ENCODE assay signal across 19 cellular contexts in the genomic region with DNA sequence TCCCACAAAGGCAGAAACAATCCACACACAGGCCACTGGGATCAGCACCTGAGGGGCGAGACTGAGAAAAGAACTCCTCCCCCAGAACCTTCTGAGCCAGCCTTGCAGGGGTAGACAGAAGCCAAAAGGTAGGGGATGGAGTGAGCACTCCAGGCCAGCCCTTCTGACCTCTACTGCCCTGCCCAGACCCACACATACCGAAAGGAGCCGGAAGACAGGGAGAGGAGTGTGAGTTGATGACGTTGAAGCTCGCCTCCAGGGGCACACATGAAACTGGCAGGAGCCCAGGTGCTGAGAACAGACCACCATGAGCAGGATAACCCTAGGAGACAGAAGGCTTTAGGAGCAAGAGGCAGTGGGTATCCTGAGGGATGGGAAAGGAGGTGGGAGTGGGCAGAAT. TPM values are rescaled to one million over a fixed set of nuclear protein-coding genes. Genes with fewer than 3 reads are reported as not detected.
A peak's percentile ranks its signal among the peaks of the same experiment; 100 is the strongest.
DNase-seq lines count a peak whose midpoint lies in the region; ATAC-seq lines count a peak whose summit lies in the region.
"Had no signal": no experiment of that assay in that cellular context is flagged by ENCODE, and none has a peak within 500 bp of the region (broad histone marks: within the 10 kb centered on the region; RNA-seq: fewer than 3 reads in every experiment).

No MANE protein-coding gene starts in this region.

- no peaks in the 10 kb centered on the region for H3K4me1 Mint-ChIP-seq in activated CD4-positive, alpha-beta T cell treated with anti-CD3 and anti-CD28 coated beads, Interleukin-2, amount 10 ng/mL, durations not matched to agents 24 days and 14 days
- H3K4me1 Mint-ChIP-seq in effector memory CD8-positive, alpha-beta T cell (ENCODE audit: low read depth in 2 of 2): peaks cover 5 to 9% of the 10 kb centered on the region in 2 donors
- H3K4me1 Mint-ChIP-seq in stimulated activated memory B cell treated with anti-CD40 and anti-IgM and Interleukin-4, amounts not matched to agents 10 μg/mL and 1 μg/mL and 100 μg/mL, for 72 hours: peaks cover 27% of the 10 kb centered on the region

- no peak overlapping the region for H3K4me3 Mint-ChIP-seq in activated CD4-positive, alpha-beta T cell treated with anti-CD3 and anti-CD28 coated beads, Interleukin-2, amount 10 ng/mL, durations not matched to agents 24 days and 14 days
- no peak overlapping the region for H3K4me3 Mint-ChIP-seq in effector memory CD8-positive, alpha-beta T cell
- H3K4me3 Mint-ChIP-seq in stimulated activated memory B cell treated with anti-CD40 and anti-IgM and Interleukin-4, amounts not matched to agents 10 μg/mL and 1 μg/mL and 100 μg/mL, for 72 hours: no peak overlapping the region
- H3K4me3 Mint-ChIP-seq: CD4-positive, alpha-beta memory T cell had no signal

- intact Hi-C loops in activated CD4-positive, alpha-beta T cell treated with anti-CD3 and anti-CD28 coated beads, Interleukin-2, amount 10 ng/mL, durations not matched to agents 24 days and 14 days (cut with micrococcal nuclease): no loop called here

- no peaks in the 10 kb centered on the region for H3K9me3 Mint-ChIP-seq in activated CD4-positive, alpha-beta T cell treated with anti-CD3 and anti-CD28 coated beads, Interleukin-2, amount 10 ng/mL, durations not matched to agents 24 days and 14 days
- no peaks in the 10 kb centered on the region for H3K9me3 Mint-ChIP-seq in effector memory CD8-positive, alpha-beta T cell
- H3K9me3 Mint-ChIP-seq in stimulated activated memory B cell treated with anti-CD40 and anti-IgM and Interleukin-4, amounts not matched to agents 10 μg/mL and 1 μg/mL and 100 μg/mL, for 72 hours: no peaks in the 10 kb centered on the region
- H3K9me3 Mint-ChIP-seq: CD4-positive, alpha-beta memory T cell had no signal

- H3K36me3 Mint-ChIP-seq in activated CD4-positive, alpha-beta T cell treated with anti-CD3 and anti-CD28 coated beads, Interleukin-2, amount 10 ng/mL, durations not matched to agents 24 days and 14 days (ENCODE audit: low read depth): peaks cover 20% of the 10 kb centered on the region
- peaks cover 13% of the 10 kb centered on the region for H3K36me3 Mint-ChIP-seq in effector memory CD8-positive, alpha-beta T cell (ENCODE audit: insufficient read depth)
- H3K36me3 Mint-ChIP-seq in stimulated activated memory B cell treated with anti-CD40 and anti-IgM and Interleukin-4, amounts not matched to agents 10 μg/mL and 1 μg/mL and 100 μg/mL, for 72 hours: peaks cover 48% of the 10 kb centered on the region

- no peaks in the 10 kb centered on the region for H3K27me3 Mint-ChIP-seq in activated CD4-positive, alpha-beta T cell treated with anti-CD3 and anti-CD28 coated beads, Interleukin-2, amount 10 ng/mL, durations not matched to agents 24 days and 14 days
- H3K27me3 Mint-ChIP-seq in effector memory CD8-positive, alpha-beta T cell: no peaks in the 10 kb centered on the region
- H3K27me3 Mint-ChIP-seq in stimulated activated memory B cell treated with anti-CD40 and anti-IgM and Interleukin-4, amounts not matched to agents 10 μg/mL and 1 μg/mL and 100 μg/mL, for 72 hours: no peaks in the 10 kb centered on the region
- H3K27me3 Mint-ChIP-seq: CD4-positive, alpha-beta memory T cell had no signal

- ATAC-seq in effector memory CD8-positive, alpha-beta T cell (replicated peaks): no peak
- ATAC-seq in stimulated activated memory B cell treated with anti-CD40 and anti-IgM and Interleukin-4, amounts not matched to agents 10 μg/mL and 1 μg/mL and 100 μg/mL, for 72 hours: no peak
- no peak for ATAC-seq in GM21447 (IDR thresholded peaks at IDR 0.05; ENCODE audit: unreplicated experiment)

- no peak overlapping the region for H3K27ac Mint-ChIP-seq in activated CD4-positive, alpha-beta T cell treated with anti-CD3 and anti-CD28 coated beads, Interleukin-2, amount 10 ng/mL, durations not matched to agents 24 days and 14 days
- H3K27ac Mint-ChIP-seq in effector memory CD8-positive, alpha-beta T cell: peak overlapping the region; percentile 33 to 38
- peak overlapping the region; percentile 22 for H3K27ac Mint-ChIP-seq in stimulated activated memory B cell treated with anti-CD40 and anti-IgM and Interleukin-4, amounts not matched to agents 10 μg/mL and 1 μg/mL and 100 μg/mL, for 72 hours

- DNase-seq in activated CD4-positive, alpha-beta T cell treated with anti-CD3 and anti-CD28 coated beads, Interleukin-2, amount 10 ng/mL, durations not matched to agents 24 days and 14 days: peak; percentile 51
- DNase-seq in activated CD4-positive, alpha-beta T cell treated with anti-CD3 and anti-CD28 coated beads, Interleukin-2, amount 50 U/mL, for 48 hours: no peak
- DNase-seq in RPMI8226 (peak; percentile 3), HCEC 1CT (no peak), NCI-H524 treated with DMSO at 0.1 percent for 48 hours (lab: John Stamatoyannopoulos, UW) (no peak)
- no peak for DNase-seq in effector memory CD8-positive, alpha-beta T cell
- DNase-seq: CD4-positive, alpha-beta memory T cell; COR-L47; GDM1; KBM-7; MM.1S; NCI-H2029; NCI-H446; NCI-H526; NCI-H82; NK-92 treated with Interleukin-12 subunit alpha and Interleukin-12 subunit beta, amount 100 ng/mL, for 24 hours; SHP77 had no signal

RNA-seq across cellular contexts. Expression of gene SLC23A3, which starts 1.8 kb away (rescaled TPM):
- 1.8 and 2.3 TPM in 2 replicates for total RNA-seq in activated CD4-positive, alpha-beta T cell treated with anti-CD3 and anti-CD28 coated beads, Interleukin-2, amount 10 ng/mL, durations not matched to agents 24 days and 14 days

RNA-seq across cellular contexts. Expression of gene NHEJ1, which starts 7.4 kb away (rescaled TPM):
- 20.7 and 22.8 TPM in 2 replicates for total RNA-seq in activated CD4-positive, alpha-beta T cell treated with anti-CD3 and anti-CD28 coated beads, Interleukin-2, amount 10 ng/mL, durations not matched to agents 24 days and 14 days

RNA-seq across cellular contexts. Expression of gene CNPPD1, which starts 8.7 kb away (rescaled TPM):
- total RNA-seq in activated CD4-positive, alpha-beta T cell treated with anti-CD3 and anti-CD28 coated beads, Interleukin-2, amount 10 ng/mL, durations not matched to agents 24 days and 14 days: 62.0 and 62.6 TPM in 2 replicates

RNA-seq across cellular contexts. Expression of gene RETREG2, which starts 10.1 kb away (rescaled TPM):
- 54.1 and 57.4 TPM in 2 replicates for total RNA-seq in activated CD4-positive, alpha-beta T cell treated with anti-CD3 and anti-CD28 coated beads, Interleukin-2, amount 10 ng/mL, durations not matched to agents 24 days and 14 days

RNA-seq across cellular contexts. Expression of gene ZFAND2B, which starts 38.6 kb away (rescaled TPM):
- 36.7 and 37.4 TPM in 2 replicates for total RNA-seq in activated CD4-positive, alpha-beta T cell treated with anti-CD3 and anti-CD28 coated beads, Interleukin-2, amount 10 ng/mL, durations not matched to agents 24 days and 14 days

Comparison
In these comparisons a context has a peak if more than half of its experiments do, and no peak if none do; other contexts are left out.
1. DNase-seq: peak in activated CD4-positive, alpha-beta T cell treated with anti-CD3 and anti-CD28 coated beads, Interleukin-2, amount 10 ng/mL, durations not matched to agents 24 days and 14 days (single experiment) and RPMI8226 (single experiment); none in activated CD4-positive, alpha-beta T cell treated with anti-CD3 and anti-CD28 coated beads, Interleukin-2, amount 50 U/mL, for 48 hours (0 of 2), effector memory CD8-positive, alpha-beta T cell (0 of 3), HCEC 1CT (single experiment) and NCI-H524 treated with DMSO at 0.1 percent for 48 hours (single experiment).